ENCODE assay signal across 15 cellular contexts in genomic region chr1:110309768-110310167, GRCh38. TPM values are rescaled to one million over a fixed set of nuclear protein-coding genes. Genes with fewer than 3 reads are reported as not detected.
DNase-seq lines count a peak whose midpoint lies in the region; TF ChIP-seq lines count a peak whose summit lies in the region.
"Had no signal": no experiment of that assay in that cellular context is flagged by ENCODE, and none has a peak within 500 bp of the region (broad histone marks: within the 10 kb centered on the region; RNA-seq: fewer than 3 reads in every experiment).

No MANE protein-coding gene starts in this region.

- H3K27me3 ChIP-seq in kidney epithelial cell (ENCODE audit: control insufficient read depth, insufficient read depth, low read length): no peaks in the 10 kb centered on the region
- H3K27me3 ChIP-seq: ovary had no signal

- DNase-seq in AG08396 (ENCODE audit: low spot score): peak; percentile 62
- peak; percentile 48 for DNase-seq in HFF-Myc (ENCODE audit: extremely low read depth, low read depth)
- peak; percentile 24 for DNase-seq in cerebellar cortex (ENCODE audit: low spot score)
- peak; percentile 61 for DNase-seq in kidney epithelial cell (ENCODE audit: low read depth)
- no peak for DNase-seq in head of caudate nucleus
- DNase-seq in GM13976 (ENCODE audit: low spot score): no peak
- no peak for DNase-seq in activated CD8-positive, alpha-beta memory T cell treated with anti-CD3 and anti-CD28 coated beads, Interleukin-2, amount 50 U/mL, for 48 hours
- no peak for DNase-seq in NCI-H345 treated with DMSO at 0.1 percent for 48 hours (lab: John Stamatoyannopoulos, UW; ENCODE audit: unreplicated experiment)
- DNase-seq: activated CD4-positive, alpha-beta T cell treated with anti-CD3 and anti-CD28 coated beads for 1 hour; aorta; mesendoderm; MV-4-11; NCI-H345; ovary; stimulated activated CD8-positive, alpha-beta memory T cell treated with anti-CD3 and anti-CD28 coated beads, Interleukin-4, amount 100 ng/mL, for 48 hours had no signal

- in situ Hi-C loops in GM13976 (cut with MboI; ENCODE audit: low sequenced_read_pairs, unreplicated experiment): loop anchor here (5.0 kb wide), 1 partner anchor 102 kb away; no protein-coding TSS in a partner anchor

- no peaks in the 10 kb centered on the region for H3K36me3 ChIP-seq in kidney epithelial cell (ENCODE audit: control insufficient read depth, insufficient read depth, low read length)
- H3K36me3 ChIP-seq: ovary had no signal

- H3K4me3 ChIP-seq in HFF-Myc (replicated peaks; ENCODE audit: low read depth, low read length): no peak overlapping the region
- no peak overlapping the region for H3K4me3 ChIP-seq in kidney epithelial cell (ENCODE audit: low read depth, low read length)
- H3K4me3 ChIP-seq: ovary had no signal

- peak; percentile 2 for TF ChIP-seq CTCF in HFF-Myc (IDR thresholded peaks at IDR 0.05; ENCODE audit: low read depth, low read length, missing control alignments)
- peak; percentile 9 for TF ChIP-seq CTCF in kidney epithelial cell (IDR thresholded peaks at IDR 0.05; ENCODE audit: insufficient read depth, low read length, poor library complexity, severe bottlenecking)
- TF ChIP-seq CTCF in GM13976 (IDR thresholded peaks at IDR 0.05; ENCODE audit: borderline replicate concordance, control extremely low read depth, extremely low read depth, insufficient read depth, missing control alignments): no peak

- intact Hi-C loops in head of caudate nucleus (cut with DNase I): no loop called here

RNA-seq across cellular contexts. Expression of gene RBM15, which starts 29.4 kb away (rescaled TPM):
- 23.1 and 28.2 TPM in 2 replicates for total RNA-seq in kidney epithelial cell

Comparison
In these comparisons a context has a peak if more than half of its experiments do, and no peak if none do; other contexts are left out.
1. DNase-seq: peak in AG08396 (single experiment), HFF-Myc (single experiment), cerebellar cortex (single experiment) and kidney epithelial cell (single experiment); none in head of caudate nucleus (0 of 42), GM13976 (single experiment), activated CD8-positive, alpha-beta memory T cell treated with anti-CD3 and anti-CD28 coated beads, Interleukin-2, amount 50 U/mL, for 48 hours (single experiment) and NCI-H345 treated with DMSO at 0.1 percent for 48 hours (single experiment).